Comparison of ENCODE assay signal across 1 cellular context in genomic region chr10:110848106-110848505, GRCh38.
TF ChIP-seq lines count a peak whose summit lies in the region.

No MANE protein-coding gene starts in this region.

TF ChIP-seq in WTC11, 78 proteins besides CTCF, POLR2A, EP300 and RAD21:
- no peak for TF ChIP-seq AR (CRISPR knock-in tag; IDR thresholded peaks at IDR 0.05)
- no peak for TF ChIP-seq ERG (CRISPR knock-in tag; IDR thresholded peaks at IDR 0.05)
- no peak for TF ChIP-seq MAX (CRISPR knock-in tag; IDR thresholded peaks at IDR 0.05)
- no peak for TF ChIP-seq FOXJ3 (CRISPR knock-in tag; IDR thresholded peaks at IDR 0.05; ENCODE audit: borderline replicate concordance)
- TF ChIP-seq ZNF671 (CRISPR knock-in tag; IDR thresholded peaks at IDR 0.05): no peak
- no peak for TF ChIP-seq ZNF423 (CRISPR knock-in tag; IDR thresholded peaks at IDR 0.05)
- no peak for TF ChIP-seq ZNF263 (CRISPR knock-in tag; IDR thresholded peaks at IDR 0.05; ENCODE audit: low read depth)
- no peak for TF ChIP-seq HMGA2 (CRISPR knock-in tag; IDR thresholded peaks at IDR 0.05)
- no peak for TF ChIP-seq ZNF425 (CRISPR knock-in tag; conservative IDR thresholded peaks at IDR 0.05)
- TF ChIP-seq PRDM15 (CRISPR knock-in tag; IDR thresholded peaks at IDR 0.05): no peak
- TF ChIP-seq ELF4 (CRISPR knock-in tag; IDR thresholded peaks at IDR 0.05; ENCODE audit: low read depth): no peak
- no peak for TF ChIP-seq ZNF232 (CRISPR knock-in tag; IDR thresholded peaks at IDR 0.05)
- TF ChIP-seq NR1H2 (CRISPR knock-in tag; IDR thresholded peaks at IDR 0.05): no peak
- no peak for TF ChIP-seq SP1 (CRISPR knock-in tag; conservative IDR thresholded peaks at IDR 0.05)
- TF ChIP-seq FOXK1 (CRISPR knock-in tag; IDR thresholded peaks at IDR 0.05): no peak
- TF ChIP-seq NFE2L1 (CRISPR knock-in tag; IDR thresholded peaks at IDR 0.05): no peak
